In genomic region chr11:117950320-117950719, GRCh38 we compare ENCODE assay signal across 9 cellular contexts. TPM values are rescaled to one million over a fixed set of nuclear protein-coding genes. Genes with fewer than 3 reads are reported as not detected.
DNase-seq lines count a peak whose midpoint lies in the region; ATAC-seq and TF ChIP-seq lines count a peak whose summit lies in the region.
"Had no signal": no experiment of that assay in that cellular context is flagged by ENCODE, and none has a peak within 500 bp of the region (broad histone marks: within the 10 kb centered on the region; RNA-seq: fewer than 3 reads in every experiment).

No MANE protein-coding gene starts in this region.

- H3K4me1 ChIP-seq in lung (ENCODE audit: control insufficient read depth in 2 of 2, insufficient read depth in 2 of 2, low read length in 2 of 2): peaks cover 0 to 2% of the 10 kb centered on the region in 2 donors
- no peaks in the 10 kb centered on the region for H3K4me1 ChIP-seq in aorta (ENCODE audit: control insufficient read depth in 1 of 2, insufficient read depth in 2 of 2, low read length in 2 of 2)

- CTCF ChIA-PET in CD4-positive, alpha-beta T cell (lab: Charles Lee): interaction anchor here (0.6 to 5.0 kb wide), 19 partner anchors 10 to 143 kb away, joined by 3 to 44 read pairs (median 5); partner anchors contain the start of gene IL10RA

- H3K27me3 ChIP-seq in CD4-positive, alpha-beta T cell (ENCODE audit: control insufficient read depth, insufficient read depth, low read length): no peaks in the 10 kb centered on the region
- H3K27me3 ChIP-seq in lung (ENCODE audit: control insufficient read depth, insufficient read depth) (no peaks in the 10 kb centered on the region), aorta (ENCODE audit: control insufficient read depth in 1 of 2, insufficient read depth in 2 of 2, low read length in 1 of 2) (no peaks in the 10 kb centered on the region)

- H3K36me3 ChIP-seq in lung (ENCODE audit: control insufficient read depth in 2 of 2, insufficient read depth in 2 of 2, low read length in 2 of 2) (no peaks in the 10 kb centered on the region), aorta (ENCODE audit: control insufficient read depth in 1 of 2, insufficient read depth in 2 of 2, low read length in 1 of 2) (no peaks in the 10 kb centered on the region)

- H3K27me3 Mint-ChIP-seq in CD4-positive, alpha-beta T cell: no peaks in the 10 kb centered on the region
- no peaks in the 10 kb centered on the region for H3K27me3 Mint-ChIP-seq in activated T-cell treated with anti-CD3 and anti-CD28 coated beads, Interleukin-2, amount 50 U/mL, for 24 hours

- H3K9me3 ChIP-seq in CD4-positive, alpha-beta T cell (ENCODE audit: control insufficient read depth, low read length): no peaks in the 10 kb centered on the region
- H3K9me3 ChIP-seq in lung (ENCODE audit: control insufficient read depth in 2 of 2, insufficient read depth in 1 of 2, low read length in 1 of 2) (no peaks in the 10 kb centered on the region), aorta (ENCODE audit: control insufficient read depth, low read length) (no peaks in the 10 kb centered on the region)

- POLR2A ChIA-PET in CD4-positive, alpha-beta T cell (lab: Charles Lee): interaction anchor here (0.5 to 7.4 kb wide), 21 partner anchors 10 to 143 kb away, joined by 3 to 273 read pairs (median 10); partner anchors contain the start of gene IL10RA

- H3K9me3 Mint-ChIP-seq in CD4-positive, alpha-beta T cell: no peaks in the 10 kb centered on the region
- H3K9me3 Mint-ChIP-seq in activated T-cell treated with anti-CD3 and anti-CD28 coated beads, Interleukin-2, amount 50 U/mL, for 24 hours: no peaks in the 10 kb centered on the region

- intact Hi-C loops in CD4-positive, alpha-beta T cell (cut with DNase I, micrococcal nuclease): loop anchor here (1.0 to 5.0 kb wide), 5 partner anchors 36 to 128 kb away; partner anchors contain the start of genes FXYD2 (in 1 of the 2) and IL10RA (in 1 of the 2)
- intact Hi-C loops in aorta (cut with DNase I): no loop called here

- peak overlapping the region; percentile 70 for H3K27ac ChIP-seq in CD4-positive, alpha-beta T cell (ENCODE audit: low read depth, low read length)
- no peak overlapping the region for H3K27ac ChIP-seq in lung (ENCODE audit: low read depth in 1 of 2, low read length in 1 of 2)
- H3K27ac ChIP-seq in aorta (ENCODE audit: low read depth in 1 of 2, low read length in 2 of 2): no peak overlapping the region
- H3K27ac ChIP-seq: epithelial cell of prostate had no signal

- peak overlapping the region; percentile 85 for H3K4me3 Mint-ChIP-seq in CD4-positive, alpha-beta T cell
- H3K4me3 Mint-ChIP-seq in activated T-cell treated with anti-CD3 and anti-CD28 coated beads, Interleukin-2, amount 50 U/mL, for 24 hours: peak overlapping the region; percentile 9

- H3K36me3 Mint-ChIP-seq in CD4-positive, alpha-beta T cell (ENCODE audit: low read depth): no peaks in the 10 kb centered on the region
- no peaks in the 10 kb centered on the region for H3K36me3 Mint-ChIP-seq in activated T-cell treated with anti-CD3 and anti-CD28 coated beads, Interleukin-2, amount 50 U/mL, for 24 hours (ENCODE audit: low read depth)

- ATAC-seq in CD4-positive, alpha-beta T cell (ENCODE audit: poor library complexity): peak; percentile 51
- no peak for ATAC-seq in lung (ENCODE audit: insufficient read depth, low FRiP score)
- ATAC-seq in HG03432 (IDR thresholded peaks at IDR 0.05; ENCODE audit: unreplicated experiment): no peak
- ATAC-seq in aorta (ENCODE audit: low FRiP score): no peak

- peak overlapping the region; percentile 90 for H3K27ac Mint-ChIP-seq in CD4-positive, alpha-beta T cell
- H3K27ac Mint-ChIP-seq in activated T-cell treated with anti-CD3 and anti-CD28 coated beads, Interleukin-2, amount 50 U/mL, for 24 hours: peak overlapping the region; percentile 79

- peak; percentile 44 to 74 (median 59) for DNase-seq in CD4-positive, alpha-beta T cell
- DNase-seq in LNCaP clone FGC (ENCODE audit: low read depth) (no peak), lung (ENCODE audit: low spot score) (peak; percentile 28), aorta (no peak), SHP77 treated with DMSO at 0.1 percent for 48 hours (lab: John Stamatoyannopoulos, UW) (no peak), SK-N-DZ (ENCODE audit: low spot score) (no peak)
- no peak for DNase-seq in activated T-cell treated with anti-CD3 and anti-CD28 coated beads, Interleukin-2, amount 50 U/mL, for 24 hours

- peak; percentile 71 for TF ChIP-seq CTCF in CD4-positive, alpha-beta T cell (IDR thresholded peaks at IDR 0.05)
- TF ChIP-seq CTCF in LNCaP clone FGC (IDR thresholded peaks at IDR 0.05; ENCODE audit: control insufficient read depth, extremely low read depth, insufficient read depth) (peak; percentile 31; the same call in 1 of the 2 replicates), lung (IDR thresholded peaks at IDR 0.05; ENCODE audit: control extremely low read depth, extremely low read depth) (no peak)

- no peak overlapping the region for H3K4me3 ChIP-seq in LNCaP clone FGC (ENCODE audit: low read depth, low read length)
- H3K4me3 ChIP-seq in lung: no peak overlapping the region
- H3K4me3 ChIP-seq in aorta (ENCODE audit: low read length in 2 of 2): no peak overlapping the region

- H3K4me1 Mint-ChIP-seq in CD4-positive, alpha-beta T cell (ENCODE audit: low read depth): peaks cover 96% of the 10 kb centered on the region
- peaks cover 92% of the 10 kb centered on the region for H3K4me1 Mint-ChIP-seq in activated T-cell treated with anti-CD3 and anti-CD28 coated beads, Interleukin-2, amount 50 U/mL, for 24 hours (ENCODE audit: low read depth)

- WGBS in lung, 2 donors: 11 to 16% methylated on average over 5 of the region's 5 CpGs
- 8 to 10% methylated on average over 5 of the region's 5 CpGs for WGBS in aorta, 2 donors

RNA-seq across cellular contexts. Expression of gene TMPRSS13, which starts 21.1 kb away (rescaled TPM):
- total RNA-seq in CD4-positive, alpha-beta T cell: 1 to 10 TPM in 1 of 2 experiments, under 1 TPM in 1; 0.99 to 1.4 TPM
- total RNA-seq in lung (1 to 10 TPM; 9.4 TPM), aorta (under 1 TPM; 0.45 to 0.54 TPM)
- polyA plus RNA-seq in lung (1 to 10 TPM; 5.8 to 9.1 TPM), aorta (1 to 10 TPM in 1 of 2 donors, not detected in 1; 1.0 TPM)
- not detected in 2 replicates for polyA plus RNA-seq in SK-N-DZ (2014; cell fraction: cytosol; rRNA removed)
- not detected in 2 replicates for polyA plus RNA-seq in SK-N-DZ (2014; cell fraction: nucleus; rRNA removed)

RNA-seq across cellular contexts. Expression of gene IL10RA, which starts 35.9 kb away (rescaled TPM):
- total RNA-seq in CD4-positive, alpha-beta T cell: 100 to 1,000 TPM; 193 to 203 TPM
- 10 to 100 TPM; 15.4 to 41.1 TPM for total RNA-seq in lung
- 10 to 100 TPM in 1 of 2 donors, 1 to 10 TPM in 1; 7.9 to 52.5 TPM for polyA plus RNA-seq in lung
- 10 to 100 TPM; 18.3 to 59.2 TPM for total RNA-seq in aorta
- 10 to 100 TPM in 1 of 2 donors, 1 to 10 TPM in 1; 1.7 to 10.9 TPM for polyA plus RNA-seq in aorta
- polyA plus RNA-seq in SK-N-DZ (2014; cell fraction: cytosol; rRNA removed): not detected in 2 replicates
- not detected in 2 replicates for polyA plus RNA-seq in SK-N-DZ (2014; cell fraction: nucleus; rRNA removed)

Comparison
In these comparisons a context has a peak if more than half of its experiments do, and no peak if none do; other contexts are left out.
1. DNase-seq: peak in CD4-positive, alpha-beta T cell (10 of 10) and lung (single experiment); none in LNCaP clone FGC (single experiment), activated T-cell treated with anti-CD3 and anti-CD28 coated beads, Interleukin-2, amount 50 U/mL, for 24 hours (single experiment), aorta (0 of 2), SHP77 treated with DMSO at 0.1 percent for 48 hours (single experiment) and SK-N-DZ (single experiment).
2. RNA of gene TMPRSS13, which starts 21.1 kb away (total RNA-seq): 9.4 TPM in lung; 0.99 to 1.4 TPM in CD4-positive, alpha-beta T cell and 0.45 to 0.54 TPM in aorta; every median in the first group is over 4 times any median in the second.
3. intact Hi-C loops: an anchor here in CD4-positive, alpha-beta T cell (1.0 to 5.0 kb wide); none called in aorta.